In the genomic region with DNA sequence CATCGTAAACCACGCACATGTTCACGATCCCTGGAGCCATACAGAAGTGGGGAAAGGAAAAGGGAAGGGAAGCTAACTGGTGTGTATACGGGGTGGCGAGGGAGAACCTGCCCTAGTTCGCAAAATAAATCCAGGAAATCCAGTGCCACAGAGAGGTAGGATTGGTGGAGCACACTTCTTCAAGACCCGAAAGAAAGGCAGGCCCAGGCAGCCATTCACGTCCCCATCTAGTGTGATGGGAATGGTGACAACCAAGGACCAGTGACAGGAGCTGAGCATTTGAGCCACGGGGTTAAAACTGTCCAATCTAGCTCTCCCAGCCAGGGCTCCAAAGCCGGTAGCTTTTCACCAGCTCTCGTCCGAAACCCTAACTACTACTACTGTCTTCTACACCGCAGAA, we compare ENCODE assay signal across 25 cellular contexts. TPM values are rescaled to one million over a fixed set of nuclear protein-coding genes. Genes with fewer than 3 reads are reported as not detected.
DNase-seq lines count a peak whose midpoint lies in the region; ATAC-seq and TF ChIP-seq lines count a peak whose summit lies in the region.
"Had no signal": no experiment of that assay in that cellular context is flagged by ENCODE, and none has a peak within 500 bp of the region (broad histone marks: within the 10 kb centered on the region; RNA-seq: fewer than 3 reads in every experiment).

No MANE protein-coding gene starts in this region.

- no peaks in the 10 kb centered on the region for H3K27me3 ChIP-seq in lower lobe of right lung (ENCODE audit: low read depth)
- no peaks in the 10 kb centered on the region for H3K27me3 ChIP-seq in suprapubic skin

- no peak for TF ChIP-seq POLR2A in suprapubic skin (IDR thresholded peaks at IDR 0.05)

- H3K4me3 Mint-ChIP-seq in activated CD4-positive, alpha-beta T cell treated with anti-CD3 and anti-CD28 coated beads for 36 hours: no peak overlapping the region
- H3K4me3 Mint-ChIP-seq in activated CD4-positive, alpha-beta T cell treated with anti-CD3 and anti-CD28 coated beads, Interleukin-2, amount 10 ng/mL, durations not matched to agents 24 days and 14 days: no peak overlapping the region
- H3K4me3 Mint-ChIP-seq in activated naive CD8-positive, alpha-beta T cell treated with anti-CD3 and anti-CD28 coated beads, Interleukin-2, amount 50 U/mL, for 24 hours: no peak overlapping the region
- H3K4me3 Mint-ChIP-seq: CD8-positive, alpha-beta T cell; H9; HFFc6 had no signal

- no peaks in the 10 kb centered on the region for H3K4me1 ChIP-seq in lower lobe of right lung
- H3K4me1 ChIP-seq in suprapubic skin: no peaks in the 10 kb centered on the region

- no peak for TF ChIP-seq EP300 in suprapubic skin (IDR thresholded peaks at IDR 0.05)

- intact Hi-C loops in activated CD4-positive, alpha-beta T cell treated with anti-CD3 and anti-CD28 coated beads for 36 hours (cut with DNase I, micrococcal nuclease): no loop called here
- intact Hi-C loops in activated CD4-positive, alpha-beta T cell treated with anti-CD3 and anti-CD28 coated beads, Interleukin-2, amount 10 ng/mL, durations not matched to agents 24 days and 14 days (cut with micrococcal nuclease): no loop called here
- intact Hi-C loops in lower lobe of right lung (cut with DNase I): no loop called here

- DNase-seq in activated CD4-positive, alpha-beta T cell treated with anti-CD3 and anti-CD28 coated beads for 36 hours: peak; percentile 1
- DNase-seq in activated CD4-positive, alpha-beta T cell treated with anti-CD3 and anti-CD28 coated beads, Interleukin-2, amount 10 ng/mL, durations not matched to agents 24 days and 14 days: no peak
- peak; percentile 21 for DNase-seq in activated effector memory CD4-positive, alpha-beta T cell treated with anti-CD3 and anti-CD28 coated beads, Interleukin-2, amount 50 U/mL, for 16 hours
- DNase-seq in activated effector memory CD4-positive, alpha-beta T cell treated with Interleukin-2 at 50 U/mL for 16 hours: no peak
- peak; percentile 20 for DNase-seq in lower lobe of right lung
- DNase-seq in suprapubic skin (ENCODE audit: low spot score in 2 of 2): peak; percentile 22 to 45
- no peak for DNase-seq in activated naive CD8-positive, alpha-beta T cell treated with anti-CD3 and anti-CD28 coated beads, Interleukin-2, amount 50 U/mL, for 24 hours
- DNase-seq in iPS-NIHi11 (ENCODE audit: low spot score): no peak
- DNase-seq: 8988T; C1 segment of cervical spinal cord; CD8-positive, alpha-beta T cell; DND-41; GM23248; H9; HFFc6; KBM-7; NCI-H1092 treated with DMSO at 0.1 percent for 48 hours; NCI-H1436 treated with DMSO at 0.1 percent for 48 hours; NCI-H1930; NCI-H510A; NCI-H748 treated with DMSO at 0.1 percent for 48 hours; NK-92 treated with Interleukin-12 subunit alpha and Interleukin-12 subunit beta, amount 100 ng/mL, for 24 hours had no signal

- ATAC-seq in activated CD4-positive, alpha-beta T cell treated with anti-CD3 and anti-CD28 coated beads for 36 hours: no peak
- no peak for ATAC-seq in lower lobe of right lung
- ATAC-seq in activated naive CD8-positive, alpha-beta T cell treated with anti-CD3 and anti-CD28 coated beads, Interleukin-2, amount 50 U/mL, for 24 hours: no peak
- ATAC-seq: CD8-positive, alpha-beta T cell; GM12878 had no signal

- H3K9me3 ChIP-seq in lower lobe of right lung: no peaks in the 10 kb centered on the region
- no peaks in the 10 kb centered on the region for H3K9me3 ChIP-seq in suprapubic skin

- peak overlapping the region; percentile 10 for H3K27ac Mint-ChIP-seq in activated CD4-positive, alpha-beta T cell treated with anti-CD3 and anti-CD28 coated beads for 36 hours
- no peak overlapping the region for H3K27ac Mint-ChIP-seq in activated CD4-positive, alpha-beta T cell treated with anti-CD3 and anti-CD28 coated beads, Interleukin-2, amount 10 ng/mL, durations not matched to agents 24 days and 14 days
- no peak overlapping the region for H3K27ac Mint-ChIP-seq in activated naive CD8-positive, alpha-beta T cell treated with anti-CD3 and anti-CD28 coated beads, Interleukin-2, amount 50 U/mL, for 24 hours
- H3K27ac Mint-ChIP-seq: CD8-positive, alpha-beta T cell; HFFc6 had no signal

- H3K27ac ChIP-seq in lower lobe of right lung: no peak overlapping the region
- no peak overlapping the region for H3K27ac ChIP-seq in suprapubic skin
- H3K27ac ChIP-seq: GM23248, HL-60 had no signal

- TF ChIP-seq CTCF in lower lobe of right lung (IDR thresholded peaks at IDR 0.05) (no peak), suprapubic skin (IDR thresholded peaks at IDR 0.05) (no peak)

- WGBS in suprapubic skin: 88% methylated on average over 13 of the region's 13 CpGs

- peaks cover 2% of the 10 kb centered on the region for H3K4me1 Mint-ChIP-seq in activated CD4-positive, alpha-beta T cell treated with anti-CD3 and anti-CD28 coated beads for 36 hours
- peaks cover 4% of the 10 kb centered on the region for H3K4me1 Mint-ChIP-seq in activated CD4-positive, alpha-beta T cell treated with anti-CD3 and anti-CD28 coated beads, Interleukin-2, amount 10 ng/mL, durations not matched to agents 24 days and 14 days
- no peaks in the 10 kb centered on the region for H3K4me1 Mint-ChIP-seq in activated naive CD8-positive, alpha-beta T cell treated with anti-CD3 and anti-CD28 coated beads, Interleukin-2, amount 50 U/mL, for 24 hours

- CTCF ChIA-PET in activated CD4-positive, alpha-beta T cell treated with anti-CD3 and anti-CD28 coated beads for 36 hours (lab: Charles Lee): interaction anchor here (0.5 to 0.7 kb wide), 2 partner anchors 24 to 102 kb away, joined by 3 read pairs; no protein-coding TSS in a partner anchor

- H3K4me3 ChIP-seq in lower lobe of right lung (no peak overlapping the region), suprapubic skin (no peak overlapping the region)
- H3K4me3 ChIP-seq: GM12878, GM23248 had no signal

- H3K36me3 ChIP-seq in lower lobe of right lung (no peaks in the 10 kb centered on the region), suprapubic skin (no peaks in the 10 kb centered on the region)

- no peaks in the 10 kb centered on the region for H3K9me3 Mint-ChIP-seq in activated CD4-positive, alpha-beta T cell treated with anti-CD3 and anti-CD28 coated beads for 36 hours (ENCODE audit: low read depth)
- no peaks in the 10 kb centered on the region for H3K9me3 Mint-ChIP-seq in activated CD4-positive, alpha-beta T cell treated with anti-CD3 and anti-CD28 coated beads, Interleukin-2, amount 10 ng/mL, durations not matched to agents 24 days and 14 days
- no peaks in the 10 kb centered on the region for H3K9me3 Mint-ChIP-seq in activated naive CD8-positive, alpha-beta T cell treated with anti-CD3 and anti-CD28 coated beads, Interleukin-2, amount 50 U/mL, for 24 hours
- H3K9me3 Mint-ChIP-seq: CD8-positive, alpha-beta T cell; H9 had no signal

- H3K27me3 Mint-ChIP-seq in activated CD4-positive, alpha-beta T cell treated with anti-CD3 and anti-CD28 coated beads for 36 hours: no peaks in the 10 kb centered on the region
- no peaks in the 10 kb centered on the region for H3K27me3 Mint-ChIP-seq in activated CD4-positive, alpha-beta T cell treated with anti-CD3 and anti-CD28 coated beads, Interleukin-2, amount 10 ng/mL, durations not matched to agents 24 days and 14 days
- H3K27me3 Mint-ChIP-seq in activated naive CD8-positive, alpha-beta T cell treated with anti-CD3 and anti-CD28 coated beads, Interleukin-2, amount 50 U/mL, for 24 hours: no peaks in the 10 kb centered on the region

- H3K36me3 Mint-ChIP-seq in activated CD4-positive, alpha-beta T cell treated with anti-CD3 and anti-CD28 coated beads for 36 hours (ENCODE audit: low read depth): peaks cover 21% of the 10 kb centered on the region
- H3K36me3 Mint-ChIP-seq in activated CD4-positive, alpha-beta T cell treated with anti-CD3 and anti-CD28 coated beads, Interleukin-2, amount 10 ng/mL, durations not matched to agents 24 days and 14 days (ENCODE audit: low read depth): peaks cover 44% of the 10 kb centered on the region
- H3K36me3 Mint-ChIP-seq in activated naive CD8-positive, alpha-beta T cell treated with anti-CD3 and anti-CD28 coated beads, Interleukin-2, amount 50 U/mL, for 24 hours (ENCODE audit: low read depth): peaks cover 3% of the 10 kb centered on the region

- POLR2A ChIA-PET in activated CD4-positive, alpha-beta T cell treated with anti-CD3 and anti-CD28 coated beads for 36 hours (lab: Charles Lee): no interaction called here

RNA-seq across cellular contexts. Expression of a gene that starts 53.7 kb away (rescaled TPM):
- total RNA-seq in activated CD4-positive, alpha-beta T cell treated with anti-CD3 and anti-CD28 coated beads for 36 hours: 10 to 100 TPM; 79.0 to 84.2 TPM
- 90.5 and 91.8 TPM in 2 replicates for total RNA-seq in activated CD4-positive, alpha-beta T cell treated with anti-CD3 and anti-CD28 coated beads, Interleukin-2, amount 10 ng/mL, durations not matched to agents 24 days and 14 days
- total RNA-seq in lower lobe of right lung (5.5 TPM), suprapubic skin (10 to 100 TPM in 1 of 4 donors, 1 to 10 TPM in 3; 6.6 to 15.0 (median 9.5) TPM)
- total RNA-seq: GM23248, HFFc6 had no signal

RNA-seq across cellular contexts. Expression of a gene that starts 57.7 kb away (rescaled TPM):
- total RNA-seq in activated CD4-positive, alpha-beta T cell treated with anti-CD3 and anti-CD28 coated beads for 36 hours: not detected
- total RNA-seq in activated CD4-positive, alpha-beta T cell treated with anti-CD3 and anti-CD28 coated beads, Interleukin-2, amount 10 ng/mL, durations not matched to agents 24 days and 14 days: not detected in 2 replicates
- total RNA-seq in lower lobe of right lung (not detected), suprapubic skin (not detected)
- total RNA-seq: CD8-positive, alpha-beta T cell; GM12878; GM23248; H9; HFFc6; HT-29 had no signal

Comparison
In these comparisons a context has a peak if more than half of its experiments do, and no peak if none do; other contexts are left out.
1. DNase-seq: peak in activated CD4-positive, alpha-beta T cell treated with anti-CD3 and anti-CD28 coated beads for 36 hours (single experiment), activated effector memory CD4-positive, alpha-beta T cell treated with anti-CD3 and anti-CD28 coated beads, Interleukin-2, amount 50 U/mL, for 16 hours (single experiment), lower lobe of right lung (single experiment) and suprapubic skin (2 of 2); none in activated CD4-positive, alpha-beta T cell treated with anti-CD3 and anti-CD28 coated beads, Interleukin-2, amount 10 ng/mL, durations not matched to agents 24 days and 14 days (single experiment), activated effector memory CD4-positive, alpha-beta T cell treated with Interleukin-2 at 50 U/mL for 16 hours (single experiment), activated naive CD8-positive, alpha-beta T cell treated with anti-CD3 and anti-CD28 coated beads, Interleukin-2, amount 50 U/mL, for 24 hours (single experiment) and iPS-NIHi11 (single experiment).